In genomic region chr12:645563-646071, GRCh38 we compare ENCODE assay signal across 9 cellular contexts. TPM values are rescaled to one million over a fixed set of nuclear protein-coding genes. Genes with fewer than 3 reads are reported as not detected.
DNase-seq lines count a peak whose midpoint lies in the region; ATAC-seq, FAIRE-seq and TF ChIP-seq lines count a peak whose summit lies in the region.
"Had no signal": no experiment of that assay in that cellular context is flagged by ENCODE, and none has a peak within 500 bp of the region (broad histone marks: within the 10 kb centered on the region; RNA-seq: fewer than 3 reads in every experiment).

No MANE protein-coding gene starts in this region.

- POLR2A ChIA-PET in activated naive CD8-positive, alpha-beta T cell treated with anti-CD3 and anti-CD28 coated beads, Interleukin-2, amount 10 ng/mL, durations not matched to agents 7 days and 5 days (lab: Charles Lee): interaction anchor here (6.2 kb wide), 1 partner anchor 107 kb away, joined by 44 read pairs; the partner anchor contains the start of gene WNK1
- POLR2A ChIA-PET in endothelial cell of umbilical vein (lab: Charles Lee): interaction anchor here (0.5 kb wide), 1 partner anchor 107 kb away, joined by 3 read pairs; the partner anchor contains the start of gene WNK1

- H3K4me1 Mint-ChIP-seq in activated naive CD8-positive, alpha-beta T cell treated with anti-CD3 and anti-CD28 coated beads, Interleukin-2, amount 10 ng/mL, durations not matched to agents 7 days and 5 days: peaks cover 41% of the 10 kb centered on the region
- peaks cover 33% of the 10 kb centered on the region for H3K4me1 Mint-ChIP-seq in activated naive CD8-positive, alpha-beta T cell treated with anti-CD3 and anti-CD28 coated beads for 36 hours

- no peak overlapping the region for H3K27ac Mint-ChIP-seq in activated naive CD8-positive, alpha-beta T cell treated with anti-CD3 and anti-CD28 coated beads, Interleukin-2, amount 10 ng/mL, durations not matched to agents 7 days and 5 days
- H3K27ac Mint-ChIP-seq in activated naive CD8-positive, alpha-beta T cell treated with anti-CD3 and anti-CD28 coated beads for 36 hours: no peak overlapping the region

- BruUV-seq in endothelial cell of umbilical vein (replicated peaks; lab: Mats Ljungman, UMichigan): no TSS peak

- 18 to 20% methylated on average over 8 of the region's 8 CpGs for WGBS in aorta, 2 donors

- H3K9me1 ChIP-seq in endothelial cell of umbilical vein (replicated peaks; ENCODE audit: control insufficient read depth, extremely low read depth, insufficient read depth, low read length): no peaks in the 10 kb centered on the region

- H3K27me3 ChIP-seq in endothelial cell of umbilical vein (ENCODE audit: control insufficient read depth in 2 of 2, insufficient read depth in 2 of 2, low read length in 2 of 2) (no peaks in the 10 kb centered on the region), aorta (ENCODE audit: control insufficient read depth in 1 of 2, insufficient read depth in 2 of 2, low read length in 1 of 2) (no peaks in the 10 kb centered on the region)

- H3K4me3 Mint-ChIP-seq in activated naive CD8-positive, alpha-beta T cell treated with anti-CD3 and anti-CD28 coated beads, Interleukin-2, amount 10 ng/mL, durations not matched to agents 7 days and 5 days: no peak overlapping the region
- no peak overlapping the region for H3K4me3 Mint-ChIP-seq in activated naive CD8-positive, alpha-beta T cell treated with anti-CD3 and anti-CD28 coated beads for 36 hours

- H3K4me3 ChIP-seq in endothelial cell of umbilical vein (replicated peaks in 1 of 3; ENCODE audit: insufficient read depth in 1 of 3, low read depth in 1 of 3, low read length in 3 of 3) (no peak overlapping the region), aorta (ENCODE audit: low read length in 2 of 2) (no peak overlapping the region)

- no peaks in the 10 kb centered on the region for H3K9me3 Mint-ChIP-seq in activated naive CD8-positive, alpha-beta T cell treated with anti-CD3 and anti-CD28 coated beads, Interleukin-2, amount 10 ng/mL, durations not matched to agents 7 days and 5 days
- H3K9me3 Mint-ChIP-seq in activated naive CD8-positive, alpha-beta T cell treated with anti-CD3 and anti-CD28 coated beads for 36 hours: no peaks in the 10 kb centered on the region

- H3K79me2 ChIP-seq in endothelial cell of umbilical vein (ENCODE audit: control insufficient read depth, insufficient read depth, low read length): no peaks in the 10 kb centered on the region

- no peak for TF ChIP-seq POLR2A in endothelial cell of umbilical vein (IDR thresholded peaks at IDR 0.05; ENCODE audit: low read depth, low read length)
- TF ChIP-seq POLR2A in GM12892 (IDR thresholded peaks at IDR 0.05; ENCODE audit: low read depth, low read length): no peak

- no peaks in the 10 kb centered on the region for H3K9me3 ChIP-seq in endothelial cell of umbilical vein (replicated peaks; ENCODE audit: control insufficient read depth, insufficient read depth, low read length)
- H3K9me3 ChIP-seq in aorta (ENCODE audit: control insufficient read depth, low read length): no peaks in the 10 kb centered on the region

- peak overlapping the region; percentile 35 for H3K4me2 ChIP-seq in endothelial cell of umbilical vein (ENCODE audit: insufficient read depth, low read length)

- no peak for TF ChIP-seq CTCF in endothelial cell of umbilical vein (IDR thresholded peaks at IDR 0.05; ENCODE audit: extremely low read depth in 1 of 2, insufficient read depth in 1 of 2, low read depth in 1 of 2, low read length in 2 of 2)

- H3K36me3 ChIP-seq in endothelial cell of umbilical vein (ENCODE audit: control insufficient read depth in 2 of 2, extremely low read depth in 1 of 2, insufficient read depth in 2 of 2, low read length in 2 of 2): no peaks in the 10 kb centered on the region
- H3K36me3 ChIP-seq in aorta (ENCODE audit: control insufficient read depth in 1 of 2, insufficient read depth in 2 of 2, low read length in 1 of 2): no peaks in the 10 kb centered on the region

- CTCF ChIA-PET in endothelial cell of umbilical vein (lab: Charles Lee): interaction anchor here (1.3 to 6.7 kb wide), 6 partner anchors 17 to 109 kb away, joined by 3 to 56 read pairs (median 6); partner anchors contain the start of genes NINJ2 and WNK1

- H2AFZ ChIP-seq in endothelial cell of umbilical vein (ENCODE audit: low read depth, low read length): peak overlapping the region; percentile 72

- peak; percentile 1 for DNase-seq in activated naive CD8-positive, alpha-beta T cell treated with anti-CD3 and anti-CD28 coated beads, Interleukin-2, amount 10 ng/mL, durations not matched to agents 7 days and 5 days
- DNase-seq in activated naive CD8-positive, alpha-beta T cell treated with anti-CD3 and anti-CD28 coated beads for 36 hours: no peak
- peak; percentile 81 for DNase-seq in endothelial cell of umbilical vein (ENCODE audit: low read depth, low spot score)
- DNase-seq in myocyte (ENCODE audit: low read depth): peak; percentile 80
- DNase-seq in aorta: peak in 1 of 2 donors; percentile 70
- no peak for DNase-seq in LoVo (ENCODE audit: low spot score)
- DNase-seq in GM12892 (ENCODE audit: insufficient read length): no peak
- DNase-seq: GOT3 had no signal

- peaks cover 9% of the 10 kb centered on the region for H3K36me3 Mint-ChIP-seq in activated naive CD8-positive, alpha-beta T cell treated with anti-CD3 and anti-CD28 coated beads, Interleukin-2, amount 10 ng/mL, durations not matched to agents 7 days and 5 days
- H3K36me3 Mint-ChIP-seq in activated naive CD8-positive, alpha-beta T cell treated with anti-CD3 and anti-CD28 coated beads for 36 hours: peaks cover 3% of the 10 kb centered on the region

- no peaks in the 10 kb centered on the region for H3K27me3 Mint-ChIP-seq in activated naive CD8-positive, alpha-beta T cell treated with anti-CD3 and anti-CD28 coated beads, Interleukin-2, amount 10 ng/mL, durations not matched to agents 7 days and 5 days
- no peaks in the 10 kb centered on the region for H3K27me3 Mint-ChIP-seq in activated naive CD8-positive, alpha-beta T cell treated with anti-CD3 and anti-CD28 coated beads for 36 hours

- dilution Hi-C loops in endothelial cell of umbilical vein (cut with MboI; ENCODE audit: extremely low pct_ligation_motif_present, low sequenced_read_pairs): no loop called here

- H3K27ac ChIP-seq in endothelial cell of umbilical vein (ENCODE audit: insufficient read depth, low read depth, low read length) (peak overlapping the region; percentile 78), aorta (ENCODE audit: low read depth in 1 of 2, low read length in 2 of 2) (peak overlapping the region; percentile 6 to 81)

- no peaks in the 10 kb centered on the region for H4K20me1 ChIP-seq in endothelial cell of umbilical vein (replicated peaks; ENCODE audit: control insufficient read depth, extremely low read depth, insufficient read depth, low read length)

- FAIRE-seq in endothelial cell of umbilical vein (lab: Jason Lieb, UNC) (peak; percentile 76), GM12892 (lab: Jason Lieb, UNC) (no peak)

- no peak for ATAC-seq in activated naive CD8-positive, alpha-beta T cell treated with anti-CD3 and anti-CD28 coated beads, Interleukin-2, amount 10 ng/mL, durations not matched to agents 7 days and 5 days (ENCODE audit: low read depth)
- ATAC-seq in aorta (ENCODE audit: low FRiP score) (peak; percentile 57), HG02840 (IDR thresholded peaks at IDR 0.05; ENCODE audit: low FRiP score, unreplicated experiment) (no peak)

- intact Hi-C loops in endothelial cell of umbilical vein (cut with micrococcal nuclease): loop anchor here (1.0 kb wide), 2 partner anchors 69 to 106 kb away; no protein-coding TSS in a partner anchor
- intact Hi-C loops in aorta (cut with DNase I): loop anchor here (5.0 kb wide), 2 partner anchors 68 to 107 kb away; partner anchors contain the start of gene WNK1 (in 1 of the 2)

- H3K4me1 ChIP-seq in endothelial cell of umbilical vein (ENCODE audit: control insufficient read depth, extremely low read depth, insufficient read depth, low read length) (peaks cover 41% of the 10 kb centered on the region), aorta (ENCODE audit: control insufficient read depth in 1 of 2, insufficient read depth in 2 of 2, low read length in 2 of 2) (peaks cover 0 to 4% of the 10 kb centered on the region in 2 donors)

- H3K9ac ChIP-seq in endothelial cell of umbilical vein (replicated peaks; ENCODE audit: extremely low read depth, insufficient read depth, low read length): peak overlapping the region; percentile 33

TF ChIP-seq in endothelial cell of umbilical vein, 7 proteins besides CTCF, POLR2A, EP300 and RAD21 (continues in another document):
- TF ChIP-seq POLR2AphosphoS5 (IDR thresholded peaks at IDR 0.05; ENCODE audit: insufficient read depth, low read depth, low read length) (peak; percentile 50), FOS (IDR thresholded peaks at IDR 0.05; ENCODE audit: borderline replicate concordance, insufficient read depth, low read length) (peak; percentile 83), JUN (IDR thresholded peaks at IDR 0.05; ENCODE audit: borderline replicate concordance, insufficient read depth, insufficient read length, low read depth) (peak; percentile 51), EZH2 (IDR thresholded peaks at IDR 0.05; ENCODE audit: borderline replicate concordance, low read depth, low read length, severe bottlenecking) (no peak), MYC (IDR thresholded peaks at IDR 0.05; ENCODE audit: low read depth, low read length) (no peak), GATA2 (IDR thresholded peaks at IDR 0.05; ENCODE audit: insufficient read depth, insufficient read length, low read depth, low read length) (peak; percentile 33)

RNA-seq across cellular contexts. Expression of gene NINJ2, which starts 17.6 kb away (rescaled TPM):
- 1 to 10 TPM; 5.4 to 7.8 TPM for total RNA-seq in activated naive CD8-positive, alpha-beta T cell treated with anti-CD3 and anti-CD28 coated beads, Interleukin-2, amount 10 ng/mL, durations not matched to agents 7 days and 5 days
- total RNA-seq in activated naive CD8-positive, alpha-beta T cell treated with anti-CD3 and anti-CD28 coated beads for 36 hours: 1 to 10 TPM; 1.4 to 1.9 TPM
- total RNA-seq in endothelial cell of umbilical vein (0.75 and 1.4 TPM in 2 replicates), myocyte (0.13 TPM in 1 of 2 replicates, not detected in the other), aorta (10 to 100 TPM in 1 of 2 donors, 1 to 10 TPM in 1; 3.8 to 11.2 TPM)
- polyA plus RNA-seq in endothelial cell of umbilical vein (4.4 and 6.0 TPM in 2 replicates), aorta (1 to 10 TPM in 1 of 2 donors, under 1 TPM in 1; 0.95 to 6.1 TPM)
- 3.4 and 3.7 TPM in 2 replicates for polyA plus RNA-seq in endothelial cell of umbilical vein (2011; cell fraction: cytosol; rRNA removed)
- 0.74 and 1.1 TPM in 2 replicates for polyA plus RNA-seq in endothelial cell of umbilical vein (2011; cell fraction: nucleus; rRNA removed)
- polyA plus RNA-seq in endothelial cell of umbilical vein (2012): 2.7 and 3.6 TPM in 2 replicates
- 1.1 and 6.6 TPM in 2 replicates for polyA minus RNA-seq in endothelial cell of umbilical vein
- 1.2 TPM for polyA minus RNA-seq in endothelial cell of umbilical vein (2011; cell fraction: cytosol; rRNA and poly(A)+ RNA removed)
- polyA minus RNA-seq in endothelial cell of umbilical vein (2011; cell fraction: nucleus; rRNA and poly(A)+ RNA removed): not detected in 2 replicates
- 20.5 TPM for polyA plus RNA-seq in myocyte (2012)
- polyA plus RNA-seq in GM12892 (2012; ENCODE audit: missing spikeins): 23.4 TPM

Comparison
In these comparisons a context has a peak if more than half of its experiments do, and no peak if none do; other contexts are left out.
1. DNase-seq: peak in activated naive CD8-positive, alpha-beta T cell treated with anti-CD3 and anti-CD28 coated beads, Interleukin-2, amount 10 ng/mL, durations not matched to agents 7 days and 5 days (single experiment), endothelial cell of umbilical vein (single experiment) and myocyte (single experiment); none in activated naive CD8-positive, alpha-beta T cell treated with anti-CD3 and anti-CD28 coated beads for 36 hours (single experiment), LoVo (single experiment) and GM12892 (single experiment).